20 cellular contexts compared by ENCODE assay signal in the genomic region with DNA sequence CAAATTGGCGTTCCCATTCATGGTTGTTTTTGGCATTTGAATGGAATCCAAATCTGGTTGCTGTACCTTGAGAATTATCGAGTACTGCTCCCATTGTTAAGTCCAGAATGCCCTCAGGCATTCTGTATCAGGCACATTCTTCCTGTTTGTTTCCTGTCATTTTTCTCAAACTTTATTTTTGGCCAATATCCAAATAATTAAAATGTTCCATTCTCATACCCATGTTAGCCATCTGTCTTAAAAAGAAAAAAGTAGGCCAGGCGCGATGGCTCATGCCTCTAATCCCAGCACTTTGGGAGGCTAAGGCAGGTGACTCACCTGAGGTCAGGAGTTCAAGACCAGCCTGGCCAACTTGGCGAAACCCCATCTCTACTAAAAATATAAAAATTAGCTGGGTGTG. TPM values are rescaled to one million over a fixed set of nuclear protein-coding genes. Genes with fewer than 3 reads are reported as not detected.
DNase-seq lines count a peak whose midpoint lies in the region; ATAC-seq lines count a peak whose summit lies in the region.
"Had no signal": no experiment of that assay in that cellular context is flagged by ENCODE, and none has a peak within 500 bp of the region (broad histone marks: within the 10 kb centered on the region; RNA-seq: fewer than 3 reads in every experiment).

No MANE protein-coding gene starts in this region.

- ATAC-seq in GM19455 (IDR thresholded peaks at IDR 0.05; ENCODE audit: unreplicated experiment), result no peak

- DNase-seq in ELR (ENCODE audit: low read depth) (peak; percentile 42), M059J (ENCODE audit: low read depth) (peak; percentile 59), dermis blood vessel endothelial cell (peak; percentile 91), glomerular visceral epithelial cell (ENCODE audit: extremely low spot score) (peak; percentile 6), NCI-H1436 (lab: John Stamatoyannopoulos, UW) (no peak), caudate nucleus (lab: John Stamatoyannopoulos, UW) (no peak)
- DNase-seq: CD4-positive, CD25-positive, alpha-beta regulatory T cell; KG1; NCI-H1105; NCI-H146; NCI-H1930; NCI-H446 treated with DMSO at 0.1 percent for 48 hours; NCI-H526; NCI-H82; NK-92 treated with Interleukin-12 subunit alpha and Interleukin-12 subunit beta, amount 100 ng/mL, for 24 hours; Right ventricle myocardium superior; RPMI8226 had no signal

- no peak overlapping the region for H3K27ac ChIP-seq in caudate nucleus (ENCODE audit: low read depth, low read length)
- H3K27ac ChIP-seq: BLaER1, SJSA1 had no signal

RNA-seq across cellular contexts. Expression of a gene that starts 29.3 kb away (rescaled TPM):
- 63.9 and 64.2 TPM in 2 replicates for total RNA-seq in M059J (2014; rRNA removed; shearing (Covaris generic))
- 9.6 and 15.7 TPM in 2 replicates for total RNA-seq in dermis blood vessel endothelial cell

RNA-seq across cellular contexts. Expression of a gene that starts 30.5 kb away (rescaled TPM):
- total RNA-seq in M059J (2014; rRNA removed; shearing (Covaris generic)), result 31.3 and 43.9 TPM in 2 replicates
- total RNA-seq in dermis blood vessel endothelial cell, result 32.5 and 33.6 TPM in 2 replicates

Comparison
In these comparisons a context has a peak if more than half of its experiments do, and no peak if none do; other contexts are left out.
1. DNase-seq: peak in ELR (single experiment), M059J (single experiment), dermis blood vessel endothelial cell (single experiment) and glomerular visceral epithelial cell (single experiment); none in NCI-H1436 (single experiment) and caudate nucleus (0 of 61).